ENCODE assay signal across 25 cellular contexts in genomic region chr1:228359613-228360532, GRCh38. TPM values are rescaled to one million over a fixed set of nuclear protein-coding genes. Genes with fewer than 3 reads are reported as not detected.
DNase-seq lines count a peak whose midpoint lies in the region; ATAC-seq and TF ChIP-seq lines count a peak whose summit lies in the region.
"Had no signal": no experiment of that assay in that cellular context is flagged by ENCODE, and none has a peak within 500 bp of the region (broad histone marks: within the 10 kb centered on the region; RNA-seq: fewer than 3 reads in every experiment).

No MANE protein-coding gene starts in this region.

- in situ Hi-C loops in gastrocnemius medialis (cut with MboI; ENCODE audit: low sequenced_read_pairs in 4 of 4), result loop anchor here in 1 of 4 donors (10.0 kb wide), 1 partner anchor 65 kb away; no protein-coding TSS in a partner anchor

- TF ChIP-seq POLR2A in adrenal gland (IDR thresholded peaks at IDR 0.05), result no peak
- TF ChIP-seq POLR2A in gastrocnemius medialis (IDR thresholded peaks at IDR 0.05), result no peak

- DNase-seq in adrenal gland (peak in 2 of 7 donors; percentile 16 to 30), cardiac muscle cell (ENCODE audit: low read depth in 1 of 2, low spot score in 1 of 2) (no peak), right atrium auricular region (ENCODE audit: low spot score) (no peak), gastrocnemius medialis (no peak), SHP77 (lab: John Stamatoyannopoulos, UW) (no peak), NCI-H187 treated with DMSO at 0.1 percent for 48 hours (lab: John Stamatoyannopoulos, UW) (no peak), SW 1271 (lab: John Stamatoyannopoulos, UW) (no peak)
- DNase-seq: CD4-positive, CD25-positive, alpha-beta regulatory T cell; DMS153; DND-41; Kasumi-1; NCI-H1092 treated with DMSO at 0.1 percent for 48 hours; NCI-H1436; NCI-H187; NCI-H2107; NCI-H446; NCI-H524 treated with DMSO at 0.1 percent for 48 hours; PC-9; SIG-M5 had no signal

- H3K9me3 ChIP-seq in adrenal gland (replicated peaks in 1 of 3) (no peaks in the 10 kb centered on the region), cardiac muscle cell (ENCODE audit: low read depth) (no peaks in the 10 kb centered on the region), right atrium auricular region (no peaks in the 10 kb centered on the region), gastrocnemius medialis (no peaks in the 10 kb centered on the region)
- H3K9me3 ChIP-seq: BLaER1 had no signal

- no peaks in the 10 kb centered on the region for H3K36me3 ChIP-seq in adrenal gland (replicated peaks in 1 of 2)
- peaks cover 3% of the 10 kb centered on the region for H3K36me3 ChIP-seq in cardiac muscle cell
- peaks cover 13% of the 10 kb centered on the region for H3K36me3 ChIP-seq in right atrium auricular region
- H3K36me3 ChIP-seq in gastrocnemius medialis, result peaks cover 0 to 53% of the 10 kb centered on the region in 2 donors
- H3K36me3 ChIP-seq: BLaER1 had no signal

- H3K27me3 ChIP-seq in adrenal gland (no peaks in the 10 kb centered on the region), cardiac muscle cell (no peaks in the 10 kb centered on the region), right atrium auricular region (no peaks in the 10 kb centered on the region), gastrocnemius medialis (no peaks in the 10 kb centered on the region)
- H3K27me3 ChIP-seq: BLaER1 had no signal

- TF ChIP-seq CTCF in adrenal gland (IDR thresholded peaks at IDR 0.05), result no peak
- no peak for TF ChIP-seq CTCF in cardiac muscle cell (IDR thresholded peaks at IDR 0.05; ENCODE audit: low read depth, low read length)
- TF ChIP-seq CTCF in right atrium auricular region (IDR thresholded peaks at IDR 0.05), result no peak
- TF ChIP-seq CTCF in gastrocnemius medialis (IDR thresholded peaks at IDR 0.05 in 4 of 5, conservative IDR thresholded peaks at IDR 0.05 in 1 of 5), result no peak

- intact Hi-C loops in adrenal gland (cut with DNase I) (no loop called here), gastrocnemius medialis (cut with DNase I; ENCODE audit: low total_unique reads) (no loop called here)

- H3K4me1 ChIP-seq in adrenal gland (replicated peaks in 1 of 2), result peaks cover 13 to 14% of the 10 kb centered on the region in 2 donors
- H3K4me1 ChIP-seq in cardiac muscle cell (ENCODE audit: low read depth), result no peaks in the 10 kb centered on the region
- peaks cover 0 to 8% of the 10 kb centered on the region in 2 donors for H3K4me1 ChIP-seq in right atrium auricular region
- no peaks in the 10 kb centered on the region for H3K4me1 ChIP-seq in gastrocnemius medialis

- H3K27ac ChIP-seq in adrenal gland, result peak overlapping the region; percentile 62 to 94 (median 79)
- peak overlapping the region; percentile 76 for H3K27ac ChIP-seq in cardiac muscle cell
- H3K27ac ChIP-seq in right atrium auricular region, result peak overlapping the region; percentile 79 to 93
- H3K27ac ChIP-seq in gastrocnemius medialis, result peak overlapping the region; percentile 42 to 92 (median 68)
- H3K27ac ChIP-seq: BLaER1, PC-9, SK-N-MC had no signal

- WGBS in adrenal gland, 4 donors, result 87 to 94% (median 92%) methylated on average over 21 to 45 of the region's 45 CpGs

- H3K4me3 ChIP-seq in adrenal gland (no peak overlapping the region), cardiac muscle cell (no peak overlapping the region), right atrium auricular region (no peak overlapping the region), gastrocnemius medialis (no peak overlapping the region)
- H3K4me3 ChIP-seq: BLaER1, PC-9, SK-N-MC had no signal

- ATAC-seq in gastrocnemius medialis, result no peak
- no peak for ATAC-seq in GM21423 (IDR thresholded peaks at IDR 0.05; ENCODE audit: unreplicated experiment)

RNA-seq across cellular contexts. Expression of gene TRIM11, which starts 46.8 kb away (rescaled TPM):
- 10 to 100 TPM; 12.1 to 26.7 (median 19.1) TPM for total RNA-seq in adrenal gland
- polyA plus RNA-seq in adrenal gland, result 10 to 100 TPM in 2 of 3 donors, 1 to 10 TPM in 1; 3.5 to 17.2 (median 12.8) TPM
- total RNA-seq in cardiac muscle cell, result 32.4 and 43.2 TPM in 2 replicates
- polyA plus RNA-seq in cardiac muscle cell, result 16.4 and 18.5 TPM in 2 replicates
- total RNA-seq in right atrium auricular region, result 1 to 10 TPM; 5.5 to 9.8 TPM
- total RNA-seq in gastrocnemius medialis, result 10 to 100 TPM in 2 of 4 donors, 1 to 10 TPM in 2; 4.0 to 12.2 (median 9.3) TPM

RNA-seq across cellular contexts. Expression of gene TRIM17, which starts 56.8 kb away (rescaled TPM):
- total RNA-seq in adrenal gland (1 to 10 TPM in 3 of 8 donors, under 1 TPM in 3, not detected in 2; 0.42 to 7.4 (median 1.2) TPM), cardiac muscle cell (6.7 and 17.9 TPM in 2 replicates), right atrium auricular region (not detected), gastrocnemius medialis (not detected)
- polyA plus RNA-seq in adrenal gland (1 to 10 TPM in 1 of 3 donors, under 1 TPM in 1, not detected in 1; 0.74 to 1.8 TPM), cardiac muscle cell (11.8 and 15.0 TPM in 2 replicates)
- total RNA-seq: HT1080, M059J, RPMI7951 had no signal
